27 cellular contexts compared by ENCODE assay signal in the genomic region with DNA sequence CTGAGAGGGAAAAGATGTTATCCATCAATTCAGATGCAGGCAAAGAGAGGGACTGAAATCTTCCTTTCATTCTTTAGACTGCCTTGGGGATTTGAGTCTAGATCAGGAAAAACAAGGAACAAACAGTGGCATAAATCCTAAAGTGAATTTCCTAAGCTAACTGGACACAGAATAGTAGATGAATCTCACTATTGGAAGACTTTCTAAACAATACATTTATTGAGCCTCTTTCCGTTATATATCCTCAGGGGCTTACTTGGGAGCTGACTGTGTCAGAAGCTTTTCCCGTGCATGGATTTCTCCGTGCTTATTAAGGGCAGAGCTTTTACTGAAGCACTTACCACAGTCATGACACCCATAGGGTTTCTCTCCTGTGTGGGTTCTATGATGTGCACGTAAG. TPM values are rescaled to one million over a fixed set of nuclear protein-coding genes. Genes with fewer than 3 reads are reported as not detected.
"Had no signal": no experiment of that assay in that cellular context is flagged by ENCODE, and none has a peak within 500 bp of the region (broad histone marks: within the 10 kb centered on the region; RNA-seq: fewer than 3 reads in every experiment).

No MANE protein-coding gene starts in this region.

- H3K27me3 ChIP-seq: ascending aorta, body of pancreas had no signal

- DNase-seq: activated CD4-positive, alpha-beta T cell treated with anti-CD3 and anti-CD28 coated beads for 4 hours; activated CD8-positive, alpha-beta memory T cell treated with anti-CD3 and anti-CD28 coated beads, Interleukin-2, amount 50 U/mL, for 48 hours; activated CD8-positive, alpha-beta T cell treated with anti-CD3 and anti-CD28 coated beads for 36 hours; activated T-cell treated with anti-CD3 and anti-CD28 coated beads, Interleukin-2, amount 50 U/mL, for 1 hour; amniotic stem cell; body of pancreas; KG1; NCI-H1092; NCI-H2029; NCI-H2107; NCI-H2171 treated with DMSO at 0.1 percent for 48 hours; NCI-H226; NCI-H526; NCI-H774; RPMI8226; SW 1271 had no signal

- H3K4me3 ChIP-seq: ascending aorta, body of pancreas had no signal

- ATAC-seq: activated CD4-positive, CD25-positive, alpha-beta regulatory T cell treated with anti-CD3 and anti-CD28 coated beads, Interleukin-2, amount 50 U/mL, for 24 hours; activated CD8-positive, alpha-beta T cell treated with anti-CD3 and anti-CD28 coated beads for 36 hours; body of pancreas; Panc1; Right ventricle myocardium inferior; SK-N-SH treated with all-trans-retinoic acid at 6 μM for 48 hours had no signal

- H3K4me1 ChIP-seq: ascending aorta, body of pancreas had no signal

- H3K27ac ChIP-seq: ascending aorta, body of pancreas had no signal

RNA-seq across cellular contexts. Expression of gene TGM7, which starts 58.8 kb away (rescaled TPM):
- total RNA-seq: activated CD8-positive, alpha-beta T cell treated with anti-CD3 and anti-CD28 coated beads for 36 hours; ascending aorta; body of pancreas; bronchial epithelial cell; LHCN-M2; M059J; NCI-H460; OCI-LY7; Right ventricle myocardium inferior; T-helper 1 cell treated with Interleukin-12 subunit alpha and Interleukin-12 subunit beta and Interleukin-4 antibody, amounts not matched to agents 30 ng/mL and 1 ng/mL, for 36 hours had no signal
